Comparison of ENCODE assay signal across 9 cellular contexts in genomic region chr14:38989917-38990546, GRCh38.
DNase-seq lines count a peak whose midpoint lies in the region; ATAC-seq and TF ChIP-seq lines count a peak whose summit lies in the region.
"Had no signal": no experiment of that assay in that cellular context is flagged by ENCODE, and none has a peak within 500 bp of the region (broad histone marks: within the 10 kb centered on the region; RNA-seq: fewer than 3 reads in every experiment).

No MANE protein-coding gene starts in this region.

- BruUV-seq in A673 (replicated peaks; lab: Mats Ljungman, UMichigan) = no TSS peak

- H3K27ac ChIP-seq in A673 (ENCODE audit: low read depth, low read length, poor library complexity, severe bottlenecking) (peak overlapping the region; percentile 2), SK-N-MC (peak overlapping the region; percentile 65), WERI-Rb-1 (no peak overlapping the region)

- CTCF ChIA-PET in A673 (lab: Charles Lee) = no interaction called here

- H3K4me3 ChIP-seq in A673 (ENCODE audit: low read depth, low read length, poor library complexity, severe bottlenecking) (no peak overlapping the region), SK-N-MC (no peak overlapping the region), WERI-Rb-1 (ENCODE audit: low read depth, low read length) (no peak overlapping the region)

- intact Hi-C loops in A673 (cut with micrococcal nuclease; ENCODE audit: unreplicated experiment) = no loop called here

- no peak overlapping the region for H3K9ac ChIP-seq in SK-N-MC (ENCODE audit: insufficient read length)

- TF ChIP-seq CTCF in A673 (conservative IDR thresholded peaks at IDR 0.05; ENCODE audit: low read depth, low read length) = no peak
- TF ChIP-seq CTCF in WERI-Rb-1 (IDR thresholded peaks at IDR 0.05; ENCODE audit: low read depth, low read length) = no peak

- ATAC-seq in GM19035 (IDR thresholded peaks at IDR 0.05; ENCODE audit: unreplicated experiment) = peak; percentile 91
- peak; percentile 78 for ATAC-seq in HG03025 (IDR thresholded peaks at IDR 0.05; ENCODE audit: low FRiP score, unreplicated experiment)

- H3K36me3 ChIP-seq in A673 (ENCODE audit: insufficient read depth, low read length, poor library complexity, severe bottlenecking) (no peaks in the 10 kb centered on the region), SK-N-MC (ENCODE audit: insufficient read depth, low read length) (no peaks in the 10 kb centered on the region), WERI-Rb-1 (no peaks in the 10 kb centered on the region)

- H3K9me3 ChIP-seq in A673 (ENCODE audit: low read depth, low read length, poor library complexity, severe bottlenecking) = no peaks in the 10 kb centered on the region
- H3K9me3 ChIP-seq in SK-N-MC (ENCODE audit: low read depth, low read length) = no peaks in the 10 kb centered on the region
- no peaks in the 10 kb centered on the region for H3K9me3 ChIP-seq in WERI-Rb-1 (ENCODE audit: severe bottlenecking)

- H3K27me3 ChIP-seq in A673 (replicated peaks; ENCODE audit: insufficient read depth, low read depth, low read length, poor library complexity) (no peaks in the 10 kb centered on the region), WERI-Rb-1 (ENCODE audit: insufficient read depth, low read depth, severe bottlenecking) (peaks cover 55% of the 10 kb centered on the region)

- no peaks in the 10 kb centered on the region for H3K4me1 ChIP-seq in A673 (ENCODE audit: insufficient read depth, low read length, poor library complexity, severe bottlenecking)

- DNase-seq in A673 (ENCODE audit: low spot score) = peak; percentile 53
- no peak for DNase-seq in SK-N-MC (ENCODE audit: low read depth, low spot score)
- no peak for DNase-seq in DMS 273 treated with DMSO at 0.1 percent for 48 hours (lab: John Stamatoyannopoulos, UW)
- no peak for DNase-seq in EL
- no peak for DNase-seq in WERI-Rb-1
- no peak for DNase-seq in NCI-H2029 (lab: John Stamatoyannopoulos, UW)
- DNase-seq: NCI-H2029 treated with DMSO at 0.1 percent for 48 hours had no signal

- POLR2A ChIA-PET in A673 (lab: Charles Lee; ENCODE audit: low non-redundant PET) = no interaction called here
